In the genomic region with DNA sequence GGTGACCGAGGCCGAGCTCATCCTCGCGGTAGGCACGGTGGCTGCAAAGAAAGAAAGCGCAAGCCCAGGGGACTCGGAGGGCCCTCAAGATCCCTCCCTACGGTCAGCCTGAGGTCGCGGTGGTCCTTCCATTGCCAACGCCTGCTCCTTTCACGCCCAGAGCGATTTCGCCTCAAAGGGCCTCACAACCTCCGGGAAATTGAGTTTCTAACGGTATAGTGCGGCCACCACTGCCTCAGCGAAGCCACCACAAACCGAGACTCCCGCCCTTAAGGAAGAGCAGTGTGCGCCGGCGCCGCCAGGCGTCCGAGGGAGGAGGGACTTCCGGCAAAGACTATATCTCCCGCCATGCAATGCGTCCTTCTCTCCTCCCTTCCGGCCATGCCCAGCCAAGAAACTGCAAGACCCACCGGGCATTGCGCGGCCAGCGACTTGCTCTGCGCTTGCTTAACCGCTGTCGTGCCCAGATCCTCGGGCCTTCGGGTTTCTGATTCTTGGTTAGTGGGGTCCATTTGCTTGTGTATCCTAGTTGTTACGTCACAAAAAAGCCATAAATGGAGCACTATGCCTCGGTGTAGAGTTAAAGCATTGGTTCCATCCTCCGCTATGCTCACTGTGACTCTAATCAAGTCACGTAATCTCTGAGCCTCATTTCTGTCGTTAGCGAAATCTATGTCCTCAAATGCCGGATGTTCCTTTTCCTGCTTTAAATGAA, we compare ENCODE assay signal across 1 cellular context.
TF ChIP-seq lines count a peak whose summit lies in the region.

A gene with protein sequence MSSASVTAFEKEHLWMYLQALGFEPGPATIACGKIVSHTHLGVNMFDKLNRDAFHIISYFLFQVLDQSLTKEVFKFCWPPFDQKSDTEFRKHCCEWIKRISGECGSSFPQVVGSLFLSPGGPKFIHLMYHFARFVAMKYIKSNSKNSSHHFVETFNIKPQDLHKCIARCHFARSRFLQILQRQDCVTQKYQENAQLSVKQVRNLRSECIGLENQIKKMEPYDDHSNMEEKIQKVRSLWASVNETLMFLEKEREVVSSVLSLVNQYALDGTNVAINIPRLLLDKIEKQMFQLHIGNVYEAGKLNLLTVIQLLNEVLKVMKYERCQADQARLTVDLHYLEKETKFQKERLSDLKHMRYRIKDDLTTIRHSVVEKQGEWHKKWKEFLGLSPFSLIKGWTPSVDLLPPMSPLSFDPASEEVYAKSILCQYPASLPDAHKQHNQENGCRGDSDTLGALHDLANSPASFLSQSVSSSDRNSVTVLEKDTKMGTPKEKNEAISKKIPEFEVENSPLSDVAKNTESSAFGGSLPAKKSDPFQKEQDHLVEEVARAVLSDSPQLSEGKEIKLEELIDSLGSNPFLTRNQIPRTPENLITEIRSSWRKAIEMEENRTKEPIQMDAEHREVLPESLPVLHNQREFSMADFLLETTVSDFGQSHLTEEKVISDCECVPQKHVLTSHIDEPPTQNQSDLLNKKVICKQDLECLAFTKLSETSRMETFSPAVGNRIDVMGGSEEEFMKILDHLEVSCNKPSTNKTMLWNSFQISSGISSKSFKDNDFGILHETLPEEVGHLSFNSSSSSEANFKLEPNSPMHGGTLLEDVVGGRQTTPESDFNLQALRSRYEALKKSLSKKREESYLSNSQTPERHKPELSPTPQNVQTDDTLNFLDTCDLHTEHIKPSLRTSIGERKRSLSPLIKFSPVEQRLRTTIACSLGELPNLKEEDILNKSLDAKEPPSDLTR (minus strand): TSS at position 274 of the 715 bp plus-strand sequence. CDS start 253 bp downstream, at position 21.

TF ChIP-seq in A549, 52 proteins besides CTCF, POLR2A, EP300 and RAD21 (continued from another document):
- TF ChIP-seq, protein P1, sequence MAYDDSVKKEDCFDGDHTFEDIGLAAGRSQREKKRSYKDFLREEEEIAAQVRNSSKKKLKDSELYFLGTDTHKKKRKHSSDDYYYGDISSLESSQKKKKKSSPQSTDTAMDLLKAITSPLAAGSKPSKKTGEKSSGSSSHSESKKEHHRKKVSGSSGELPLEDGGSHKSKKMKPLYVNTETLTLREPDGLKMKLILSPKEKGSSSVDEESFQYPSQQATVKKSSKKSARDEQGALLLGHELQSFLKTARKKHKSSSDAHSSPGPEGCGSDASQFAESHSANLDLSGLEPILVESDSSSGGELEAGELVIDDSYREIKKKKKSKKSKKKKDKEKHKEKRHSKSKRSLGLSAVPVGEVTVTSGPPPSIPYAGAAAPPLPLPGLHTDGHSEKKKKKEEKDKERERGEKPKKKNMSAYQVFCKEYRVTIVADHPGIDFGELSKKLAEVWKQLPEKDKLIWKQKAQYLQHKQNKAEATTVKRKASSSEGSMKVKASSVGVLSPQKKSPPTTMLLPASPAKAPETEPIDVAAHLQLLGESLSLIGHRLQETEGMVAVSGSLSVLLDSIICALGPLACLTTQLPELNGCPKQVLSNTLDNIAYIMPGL (CRISPR knock-in tag; IDR thresholded peaks at IDR 0.05; ENCODE audit: borderline replicate concordance): no peak
- TF ChIP-seq TFCP2L1 (CRISPR knock-in tag; IDR thresholded peaks at IDR 0.05): no peak
- TF ChIP-seq ESRRA (IDR thresholded peaks at IDR 0.05; ENCODE audit: borderline replicate concordance, low read length): no peak
